In the genomic region with DNA sequence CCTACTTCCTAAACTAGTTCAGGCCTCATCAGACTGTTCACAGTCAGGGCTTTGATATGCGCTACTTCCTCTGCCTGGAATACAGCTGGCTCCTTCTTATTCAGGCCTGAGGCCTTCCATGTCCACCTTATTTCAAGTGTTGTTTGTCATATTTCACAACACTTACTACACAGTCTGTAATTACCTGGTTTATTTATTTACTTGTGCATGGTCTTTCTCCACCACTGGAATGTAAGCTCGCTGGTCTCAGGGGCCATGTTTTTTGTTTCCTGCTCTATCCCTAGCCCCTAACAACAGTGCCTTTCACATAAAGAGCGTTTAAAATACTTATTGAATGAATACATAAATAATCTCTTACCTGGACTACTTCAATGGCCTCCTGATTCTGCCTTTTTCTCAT, we compare ENCODE assay signal across 1 cellular context.
TF ChIP-seq lines count a peak whose summit lies in the region.

No MANE protein-coding gene starts in this region.

TF ChIP-seq in liver, 16 proteins besides CTCF, POLR2A, EP300 and RAD21 (continued from another document):
- TF ChIP-seq, protein P1, sequence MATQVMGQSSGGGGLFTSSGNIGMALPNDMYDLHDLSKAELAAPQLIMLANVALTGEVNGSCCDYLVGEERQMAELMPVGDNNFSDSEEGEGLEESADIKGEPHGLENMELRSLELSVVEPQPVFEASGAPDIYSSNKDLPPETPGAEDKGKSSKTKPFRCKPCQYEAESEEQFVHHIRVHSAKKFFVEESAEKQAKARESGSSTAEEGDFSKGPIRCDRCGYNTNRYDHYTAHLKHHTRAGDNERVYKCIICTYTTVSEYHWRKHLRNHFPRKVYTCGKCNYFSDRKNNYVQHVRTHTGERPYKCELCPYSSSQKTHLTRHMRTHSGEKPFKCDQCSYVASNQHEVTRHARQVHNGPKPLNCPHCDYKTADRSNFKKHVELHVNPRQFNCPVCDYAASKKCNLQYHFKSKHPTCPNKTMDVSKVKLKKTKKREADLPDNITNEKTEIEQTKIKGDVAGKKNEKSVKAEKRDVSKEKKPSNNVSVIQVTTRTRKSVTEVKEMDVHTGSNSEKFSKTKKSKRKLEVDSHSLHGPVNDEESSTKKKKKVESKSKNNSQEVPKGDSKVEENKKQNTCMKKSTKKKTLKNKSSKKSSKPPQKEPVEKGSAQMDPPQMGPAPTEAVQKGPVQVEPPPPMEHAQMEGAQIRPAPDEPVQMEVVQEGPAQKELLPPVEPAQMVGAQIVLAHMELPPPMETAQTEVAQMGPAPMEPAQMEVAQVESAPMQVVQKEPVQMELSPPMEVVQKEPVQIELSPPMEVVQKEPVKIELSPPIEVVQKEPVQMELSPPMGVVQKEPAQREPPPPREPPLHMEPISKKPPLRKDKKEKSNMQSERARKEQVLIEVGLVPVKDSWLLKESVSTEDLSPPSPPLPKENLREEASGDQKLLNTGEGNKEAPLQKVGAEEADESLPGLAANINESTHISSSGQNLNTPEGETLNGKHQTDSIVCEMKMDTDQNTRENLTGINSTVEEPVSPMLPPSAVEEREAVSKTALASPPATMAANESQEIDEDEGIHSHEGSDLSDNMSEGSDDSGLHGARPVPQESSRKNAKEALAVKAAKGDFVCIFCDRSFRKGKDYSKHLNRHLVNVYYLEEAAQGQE (IDR thresholded peaks at IDR 0.05) = peak; percentile 21
- TF ChIP-seq HNF4A (conservative IDR thresholded peaks at IDR 0.05) (peak; percentile 57 to 70), TAF1 (conservative IDR thresholded peaks at IDR 0.05) (no peak), NR2F2 (IDR thresholded peaks at IDR 0.05) (no peak), SP1 (IDR thresholded peaks at IDR 0.05) (peak; percentile 72), EGR1 (IDR thresholded peaks at IDR 0.05; ENCODE audit: low read depth in 2 of 2) (no peak)
- TF ChIP-seq, protein P2, sequence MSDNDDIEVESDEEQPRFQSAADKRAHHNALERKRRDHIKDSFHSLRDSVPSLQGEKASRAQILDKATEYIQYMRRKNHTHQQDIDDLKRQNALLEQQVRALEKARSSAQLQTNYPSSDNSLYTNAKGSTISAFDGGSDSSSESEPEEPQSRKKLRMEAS (IDR thresholded peaks at IDR 0.05) = peak; percentile 44
- TF ChIP-seq, protein P3, sequence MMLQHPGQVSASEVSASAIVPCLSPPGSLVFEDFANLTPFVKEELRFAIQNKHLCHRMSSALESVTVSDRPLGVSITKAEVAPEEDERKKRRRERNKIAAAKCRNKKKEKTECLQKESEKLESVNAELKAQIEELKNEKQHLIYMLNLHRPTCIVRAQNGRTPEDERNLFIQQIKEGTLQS (IDR thresholded peaks at IDR 0.05) = no peak
- TF ChIP-seq, protein P4, sequence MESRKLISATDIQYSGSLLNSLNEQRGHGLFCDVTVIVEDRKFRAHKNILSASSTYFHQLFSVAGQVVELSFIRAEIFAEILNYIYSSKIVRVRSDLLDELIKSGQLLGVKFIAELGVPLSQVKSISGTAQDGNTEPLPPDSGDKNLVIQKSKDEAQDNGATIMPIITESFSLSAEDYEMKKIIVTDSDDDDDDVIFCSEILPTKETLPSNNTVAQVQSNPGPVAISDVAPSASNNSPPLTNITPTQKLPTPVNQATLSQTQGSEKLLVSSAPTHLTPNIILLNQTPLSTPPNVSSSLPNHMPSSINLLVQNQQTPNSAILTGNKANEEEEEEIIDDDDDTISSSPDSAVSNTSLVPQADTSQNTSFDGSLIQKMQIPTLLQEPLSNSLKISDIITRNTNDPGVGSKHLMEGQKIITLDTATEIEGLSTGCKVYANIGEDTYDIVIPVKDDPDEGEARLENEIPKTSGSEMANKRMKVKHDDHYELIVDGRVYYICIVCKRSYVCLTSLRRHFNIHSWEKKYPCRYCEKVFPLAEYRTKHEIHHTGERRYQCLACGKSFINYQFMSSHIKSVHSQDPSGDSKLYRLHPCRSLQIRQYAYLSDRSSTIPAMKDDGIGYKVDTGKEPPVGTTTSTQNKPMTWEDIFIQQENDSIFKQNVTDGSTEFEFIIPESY (IDR thresholded peaks at IDR 0.05) = peak; percentile 26
